Comparison of ENCODE assay signal across 19 cellular contexts in the genomic region with DNA sequence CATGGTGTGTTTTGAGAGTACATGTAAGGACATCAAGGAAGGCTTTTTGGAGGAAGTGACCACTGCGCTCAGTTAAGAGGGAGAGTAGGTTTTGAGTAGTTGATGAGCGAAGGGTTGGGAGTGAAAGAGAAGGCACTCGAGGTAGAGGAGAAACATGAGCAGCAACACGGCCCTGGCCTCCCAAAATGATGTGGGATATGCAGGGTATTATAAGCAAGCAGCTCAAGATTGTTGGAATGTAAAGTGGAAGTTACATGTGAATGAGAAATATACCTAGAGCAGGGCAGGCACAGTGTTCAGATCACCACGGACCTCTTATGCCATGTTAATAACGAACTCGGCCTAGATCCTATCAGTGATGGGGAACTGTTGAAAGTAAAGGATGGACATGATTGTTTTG. TPM values are rescaled to one million over a fixed set of nuclear protein-coding genes. Genes with fewer than 3 reads are reported as not detected.
DNase-seq lines count a peak whose midpoint lies in the region; ATAC-seq, FAIRE-seq and TF ChIP-seq lines count a peak whose summit lies in the region.
"Had no signal": no experiment of that assay in that cellular context is flagged by ENCODE, and none has a peak within 500 bp of the region (broad histone marks: within the 10 kb centered on the region; RNA-seq: fewer than 3 reads in every experiment).

No MANE protein-coding gene starts in this region.

- H4K20me1 ChIP-seq in SK-N-SH (ENCODE audit: insufficient read depth): no peaks in the 10 kb centered on the region

- no peak overlapping the region for H3K4me2 ChIP-seq in SK-N-SH

- H2AFZ ChIP-seq in SK-N-SH (ENCODE audit: low read depth): peak overlapping the region; percentile 50; the same call in 1 of the 2 replicates
- H2AFZ ChIP-seq: parathyroid adenoma had no signal

- H3K27ac Mint-ChIP-seq in activated CD8-positive, alpha-beta T cell treated with anti-CD3 and anti-CD28 coated beads for 36 hours: peak overlapping the region; percentile 97
- peak overlapping the region; percentile 70 to 100 (median 97) for H3K27ac Mint-ChIP-seq in naive thymus-derived CD4-positive, alpha-beta T cell

- CTCF ChIA-PET in SK-N-SH (lab: Yijun Ruan, JAX): interaction anchor here (0.7 kb wide), 1 partner anchor 45 kb away, joined by 3 read pairs; no protein-coding TSS in a partner anchor
- CTCF ChIA-PET in activated CD8-positive, alpha-beta T cell treated with anti-CD3 and anti-CD28 coated beads for 36 hours (lab: Charles Lee): no interaction called here
- CTCF ChIA-PET in naive thymus-derived CD4-positive, alpha-beta T cell (lab: Charles Lee): no interaction called here
- CTCF ChIA-PET in A673 (lab: Charles Lee): no interaction called here

- H3K4me1 Mint-ChIP-seq in activated CD8-positive, alpha-beta T cell treated with anti-CD3 and anti-CD28 coated beads for 36 hours (ENCODE audit: low read depth): peaks cover 36% of the 10 kb centered on the region
- peaks cover 36 to 67% (median 58%) of the 10 kb centered on the region in 7 donors for H3K4me1 Mint-ChIP-seq in naive thymus-derived CD4-positive, alpha-beta T cell

- TF ChIP-seq POLR2A in GM12891 (IDR thresholded peaks at IDR 0.05; ENCODE audit: low read depth, low read length): no peak

- POLR2A ChIA-PET in SK-N-SH (lab: Yijun Ruan, JAX): no interaction called here
- POLR2A ChIA-PET in activated CD8-positive, alpha-beta T cell treated with anti-CD3 and anti-CD28 coated beads for 36 hours (lab: Charles Lee): interaction anchor here (1.1 to 1.2 kb wide), 2 partner anchors 27 to 191 kb away, joined by 3 read pairs; no protein-coding TSS in a partner anchor
- POLR2A ChIA-PET in naive thymus-derived CD4-positive, alpha-beta T cell (lab: Charles Lee): interaction anchor here (1.1 to 3.6 kb wide), 8 partner anchors 10 to 191 kb away, joined by 4 to 46 read pairs (median 10); a partner anchor contains a TSS
- POLR2A ChIA-PET in A673 (lab: Charles Lee; ENCODE audit: low non-redundant PET): no interaction called here

- no peak for TF ChIP-seq EP300 in SK-N-SH (IDR thresholded peaks at IDR 0.05; ENCODE audit: borderline replicate concordance in 1 of 2, low read depth in 1 of 2, low read length in 1 of 2)

- H3K4me1 ChIP-seq in SK-N-SH (ENCODE audit: control insufficient read depth in 1 of 2, insufficient read depth in 2 of 2, low read depth in 1 of 2, low read length in 1 of 2) (peaks cover 11 to 17% of the 10 kb centered on the region in 2 experiments), A673 (ENCODE audit: insufficient read depth, low read length, poor library complexity, severe bottlenecking) (peaks cover 35% of the 10 kb centered on the region)
- peaks cover 26 to 36% of the 10 kb centered on the region in 2 donors for H3K4me1 ChIP-seq in naive thymus-derived CD4-positive, alpha-beta T cell (ENCODE audit: control insufficient read depth in 2 of 2, insufficient read depth in 2 of 2, low read length in 2 of 2)
- H3K4me1 ChIP-seq: parathyroid adenoma had no signal

- intact Hi-C loops in activated CD8-positive, alpha-beta T cell treated with anti-CD3 and anti-CD28 coated beads for 36 hours (cut with micrococcal nuclease): loop anchor here (5.0 kb wide), 1 partner anchor 81 kb away; no protein-coding TSS in a partner anchor
- intact Hi-C loops in naive thymus-derived CD4-positive, alpha-beta T cell (cut with micrococcal nuclease): loop anchor here (2.0 to 5.0 kb wide), 5 partner anchors 15 to 919 kb away; a partner anchor contains a TSS
- intact Hi-C loops in A673 (cut with micrococcal nuclease; ENCODE audit: unreplicated experiment): no loop called here

- no peak for TF ChIP-seq RAD21 in SK-N-SH (IDR thresholded peaks at IDR 0.05; ENCODE audit: low read length)

- no peak overlapping the region for H3K9ac ChIP-seq in SK-N-SH
- H3K9ac ChIP-seq: parathyroid adenoma had no signal

- H3K9me3 ChIP-seq in SK-N-SH: no peaks in the 10 kb centered on the region
- no peaks in the 10 kb centered on the region for H3K9me3 ChIP-seq in naive thymus-derived CD4-positive, alpha-beta T cell (ENCODE audit: control insufficient read depth in 2 of 3, low read length in 3 of 3)
- no peaks in the 10 kb centered on the region for H3K9me3 ChIP-seq in A673 (ENCODE audit: low read depth, low read length, poor library complexity, severe bottlenecking)
- H3K9me3 ChIP-seq: esophagus squamous epithelium had no signal

- H3K4me3 Mint-ChIP-seq in activated CD8-positive, alpha-beta T cell treated with anti-CD3 and anti-CD28 coated beads for 36 hours: peak overlapping the region; percentile 15
- peak overlapping the region in 9 of 10 donors; percentile 6 to 100 (median 50) for H3K4me3 Mint-ChIP-seq in naive thymus-derived CD4-positive, alpha-beta T cell

- H3K27ac ChIP-seq in SK-N-SH (ENCODE audit: low read depth in 2 of 2, low read length in 1 of 2) (no peak overlapping the region), A673 (ENCODE audit: low read depth, low read length, poor library complexity, severe bottlenecking) (no peak overlapping the region)
- peak overlapping the region; percentile 96 for H3K27ac ChIP-seq in naive thymus-derived CD4-positive, alpha-beta T cell (ENCODE audit: low read depth, low read length)
- H3K27ac ChIP-seq: parathyroid adenoma had no signal

- no peak for DNase-seq in SK-N-SH
- DNase-seq in GM12891 (ENCODE audit: insufficient read length, low spot score): no peak
- DNase-seq in activated CD8-positive, alpha-beta T cell treated with anti-CD3 and anti-CD28 coated beads for 36 hours: no peak
- DNase-seq in naive thymus-derived CD4-positive, alpha-beta T cell: no peak
- DNase-seq in A673 (ENCODE audit: low spot score): no peak
- DNase-seq in DMS79 treated with DMSO at 0.1 percent for 48 hours (lab: John Stamatoyannopoulos, UW): no peak
- DNase-seq: 8988T, activated T-cell treated with anti-CD3 and anti-CD28 coated beads for 4 hours, COR-L47, esophagus squamous epithelium, GDM1, NCI-H1436 had no signal

- no peak for ATAC-seq in SK-N-SH treated with all-trans-retinoic acid at 6 μM for 48 hours
- no peak for ATAC-seq in activated CD8-positive, alpha-beta T cell treated with anti-CD3 and anti-CD28 coated beads for 36 hours
- no peak for ATAC-seq in naive thymus-derived CD4-positive, alpha-beta T cell
- ATAC-seq in HG02884 (IDR thresholded peaks at IDR 0.05; ENCODE audit: unreplicated experiment): no peak

- no peaks in the 10 kb centered on the region for H3K9me2 ChIP-seq in SK-N-SH

- FAIRE-seq in GM12891 (lab: Jason Lieb, UNC): peak; percentile 85

- no peaks in the 10 kb centered on the region for H3K36me3 ChIP-seq in SK-N-SH (replicated peaks in 1 of 2; ENCODE audit: control insufficient read depth in 1 of 2, insufficient read depth in 2 of 2, low read length in 1 of 2)
- H3K36me3 ChIP-seq in naive thymus-derived CD4-positive, alpha-beta T cell (ENCODE audit: control insufficient read depth in 2 of 3, insufficient read depth in 3 of 3, low read length in 3 of 3): peaks cover 0 to 10% (median 0%) of the 10 kb centered on the region in 3 experiments
- no peaks in the 10 kb centered on the region for H3K36me3 ChIP-seq in A673 (ENCODE audit: insufficient read depth, low read length, poor library complexity, severe bottlenecking)
- H3K36me3 ChIP-seq: esophagus squamous epithelium had no signal

- H3K27me3 ChIP-seq in SK-N-SH (ENCODE audit: insufficient read depth) (no peaks in the 10 kb centered on the region), A673 (replicated peaks; ENCODE audit: insufficient read depth, low read depth, low read length, poor library complexity) (no peaks in the 10 kb centered on the region)
- H3K27me3 ChIP-seq in naive thymus-derived CD4-positive, alpha-beta T cell (ENCODE audit: control insufficient read depth in 2 of 2, insufficient read depth in 2 of 2, low read length in 2 of 2): no peaks in the 10 kb centered on the region
- H3K27me3 ChIP-seq: esophagus squamous epithelium had no signal

- H3K4me3 ChIP-seq in SK-N-SH (ENCODE audit: low read depth in 2 of 2, low read length in 1 of 2): no peak overlapping the region
- H3K4me3 ChIP-seq in naive thymus-derived CD4-positive, alpha-beta T cell (ENCODE audit: low read length): no peak overlapping the region
- no peak overlapping the region for H3K4me3 ChIP-seq in A673 (ENCODE audit: low read depth, low read length, poor library complexity, severe bottlenecking)
- H3K4me3 ChIP-seq: esophagus squamous epithelium, SK-N-MC, skin epidermis had no signal

- H3K79me2 ChIP-seq in SK-N-SH (ENCODE audit: insufficient read depth): peaks cover 28% of the 10 kb centered on the region
- H3K79me2 ChIP-seq: parathyroid adenoma had no signal

- 69% methylated on average over 7 of the region's 7 CpGs for WGBS in SK-N-SH (ENCODE audit: low lambda C conversion rate)

- H3K27me3 Mint-ChIP-seq in activated CD8-positive, alpha-beta T cell treated with anti-CD3 and anti-CD28 coated beads for 36 hours: no peaks in the 10 kb centered on the region
- H3K27me3 Mint-ChIP-seq in naive thymus-derived CD4-positive, alpha-beta T cell: peaks cover 0 to 2% (median 0%) of the 10 kb centered on the region in 5 donors

- H3F3A ChIP-seq in SK-N-SH (replicated peaks; ENCODE audit: insufficient read depth): peaks cover 35% of the 10 kb centered on the region

- TF ChIP-seq CTCF in SK-N-SH (IDR thresholded peaks at IDR 0.05) (no peak), A673 (conservative IDR thresholded peaks at IDR 0.05; ENCODE audit: low read depth, low read length) (no peak)
- TF ChIP-seq CTCF in activated CD8-positive, alpha-beta T cell treated with anti-CD3 and anti-CD28 coated beads for 36 hours (IDR thresholded peaks at IDR 0.05): no peak

- no peaks in the 10 kb centered on the region for H3K9me3 Mint-ChIP-seq in activated CD8-positive, alpha-beta T cell treated with anti-CD3 and anti-CD28 coated beads for 36 hours
- H3K9me3 Mint-ChIP-seq in naive thymus-derived CD4-positive, alpha-beta T cell: peaks cover 0 to 3% (median 0%) of the 10 kb centered on the region in 11 donors

- H3K36me3 Mint-ChIP-seq in activated CD8-positive, alpha-beta T cell treated with anti-CD3 and anti-CD28 coated beads for 36 hours (ENCODE audit: low read depth): peaks cover 27% of the 10 kb centered on the region
- peaks cover 7 to 28% (median 20%) of the 10 kb centered on the region in 5 donors for H3K36me3 Mint-ChIP-seq in naive thymus-derived CD4-positive, alpha-beta T cell

- no TSS peak for BruUV-seq in A673 (replicated peaks; lab: Mats Ljungman, UMichigan)

RNA-seq across cellular contexts. Expression of a gene that starts 2.1 kb away (rescaled TPM):
- polyA plus RNA-seq in SK-N-SH (2012; rRNA removed): 362 and 393 TPM in 2 replicates
- polyA plus RNA-seq in SK-N-SH (2012; cell fraction: cytosol; rRNA removed): 353 and 368 TPM in 2 replicates
- 212 and 243 TPM in 2 replicates for polyA plus RNA-seq in SK-N-SH (2012; cell fraction: nucleus; rRNA removed)
- polyA plus RNA-seq in GM12891 (2012; ENCODE audit: low read depth, missing spikeins): 899 TPM
- 100 to 1,000 TPM; 765 to 771 TPM for total RNA-seq in activated CD8-positive, alpha-beta T cell treated with anti-CD3 and anti-CD28 coated beads for 36 hours
- 1,000 to 10,000 TPM in 1 of 5 experiments, 100 to 1,000 TPM in 4; 776 to 1,263 (median 833) TPM for total RNA-seq in naive thymus-derived CD4-positive, alpha-beta T cell
- 1,000 to 10,000 TPM; 3,273 to 3,336 TPM for polyA plus RNA-seq in naive thymus-derived CD4-positive, alpha-beta T cell
- total RNA-seq in A673 (2021): 88.1 and 122 TPM in 2 replicates

RNA-seq across cellular contexts. Expression of a gene that starts 9.3 kb away (rescaled TPM):
- polyA plus RNA-seq in SK-N-SH (2012; rRNA removed): not detected in 2 replicates
- not detected in 2 replicates for polyA plus RNA-seq in SK-N-SH (2012; cell fraction: cytosol; rRNA removed)
- polyA plus RNA-seq in SK-N-SH (2012; cell fraction: nucleus; rRNA removed): 0.10 TPM in 1 of 2 replicates, not detected in the other
- polyA plus RNA-seq in GM12891 (2012; ENCODE audit: low read depth, missing spikeins): not detected
- total RNA-seq in activated CD8-positive, alpha-beta T cell treated with anti-CD3 and anti-CD28 coated beads for 36 hours: not detected
- 1 to 10 TPM in 1 of 5 experiments, not detected in 4; 2.7 TPM for total RNA-seq in naive thymus-derived CD4-positive, alpha-beta T cell
- not detected for polyA plus RNA-seq in naive thymus-derived CD4-positive, alpha-beta T cell
- not detected in 2 replicates for total RNA-seq in A673 (2021)
- total RNA-seq: dermis microvascular lymphatic vessel endothelial cell, esophagus squamous epithelium, kidney epithelial cell had no signal

RNA-seq across cellular contexts. Expression of a gene that starts 25.2 kb away (rescaled TPM):
- 0.64 and 1.1 TPM in 2 replicates for polyA plus RNA-seq in SK-N-SH (2012; rRNA removed)
- 1.2 and 1.7 TPM in 2 replicates for polyA plus RNA-seq in SK-N-SH (2012; cell fraction: cytosol; rRNA removed)
- polyA plus RNA-seq in SK-N-SH (2012; cell fraction: nucleus; rRNA removed): 0.22 and 0.58 TPM in 2 replicates
- polyA plus RNA-seq in GM12891 (2012; ENCODE audit: low read depth, missing spikeins): 0.62 TPM
- 1 to 10 TPM; 2.3 to 3.4 TPM for total RNA-seq in activated CD8-positive, alpha-beta T cell treated with anti-CD3 and anti-CD28 coated beads for 36 hours
- total RNA-seq in naive thymus-derived CD4-positive, alpha-beta T cell: 10 to 100 TPM; 12.6 to 20.3 (median 19.1) TPM
- polyA plus RNA-seq in naive thymus-derived CD4-positive, alpha-beta T cell: 1 to 10 TPM; 5.6 to 5.8 TPM
- not detected in 2 replicates for total RNA-seq in A673 (2021)

Comparison
In these comparisons a context has a peak if more than half of its experiments do, and no peak if none do; other contexts are left out.
1. POLR2A ChIA-PET loops: an anchor here in activated CD8-positive, alpha-beta T cell treated with anti-CD3 and anti-CD28 coated beads for 36 hours (1.1 to 1.2 kb wide) and naive thymus-derived CD4-positive, alpha-beta T cell (1.1 to 3.6 kb wide); none called in SK-N-SH and A673.